Comparison of ENCODE assay signal across 9 cellular contexts in genomic region chr19:10432736-10433130, GRCh38. TPM values are rescaled to one million over a fixed set of nuclear protein-coding genes. Genes with fewer than 3 reads are reported as not detected.
DNase-seq lines count a peak whose midpoint lies in the region; TF ChIP-seq lines count a peak whose summit lies in the region.
"Had no signal": no experiment of that assay in that cellular context is flagged by ENCODE, and none has a peak within 500 bp of the region (broad histone marks: within the 10 kb centered on the region; RNA-seq: fewer than 3 reads in every experiment).

No MANE protein-coding gene starts in this region.

- no peaks in the 10 kb centered on the region for H3K36me3 ChIP-seq in Peyer's patch
- peaks cover 0 to 4% (median 0%) of the 10 kb centered on the region in 4 donors for H3K36me3 ChIP-seq in esophagus muscularis mucosa
- H3K36me3 ChIP-seq in rectal smooth muscle tissue (ENCODE audit: control insufficient read depth, insufficient read depth, low read length): no peaks in the 10 kb centered on the region

- intact Hi-C loops in esophagus muscularis mucosa (cut with DNase I): no loop called here

- TF ChIP-seq CTCF in Peyer's patch (IDR thresholded peaks at IDR 0.05) (no peak), esophagus muscularis mucosa (IDR thresholded peaks at IDR 0.05) (no peak)

- 88% methylated on average over 2 of the region's 2 CpGs for whole genome bisulfite sequencing in esophagus muscularis mucosa

- peak overlapping the region; percentile 75 to 87 (median 79) for H3K27ac ChIP-seq in Peyer's patch
- peak overlapping the region in 3 of 4 donors; percentile 53 to 69 (median 69) for H3K27ac ChIP-seq in esophagus muscularis mucosa (replicated peaks in 1 of 4)
- no peak overlapping the region for H3K27ac ChIP-seq in rectal smooth muscle tissue (ENCODE audit: low read depth, low read length)

- TF ChIP-seq EP300 in esophagus muscularis mucosa (IDR thresholded peaks at IDR 0.05): no peak

- no peaks in the 10 kb centered on the region for H3K9me3 ChIP-seq in Peyer's patch
- no peaks in the 10 kb centered on the region for H3K9me3 ChIP-seq in esophagus muscularis mucosa

- peaks cover 3 to 25% (median 20%) of the 10 kb centered on the region in 4 donors for H3K4me1 ChIP-seq in Peyer's patch
- H3K4me1 ChIP-seq in esophagus muscularis mucosa: peaks cover 16 to 32% (median 31%) of the 10 kb centered on the region in 4 donors
- peaks cover 8% of the 10 kb centered on the region for H3K4me1 ChIP-seq in rectal smooth muscle tissue (ENCODE audit: control insufficient read depth, insufficient read depth, low read length)

- H3K9ac ChIP-seq in rectal smooth muscle tissue (ENCODE audit: low read length): no peak overlapping the region

- H3K27me3 ChIP-seq in Peyer's patch (no peaks in the 10 kb centered on the region), esophagus muscularis mucosa (peaks cover 0 to 13% (median 0%) of the 10 kb centered on the region in 4 donors), rectal smooth muscle tissue (ENCODE audit: control insufficient read depth, insufficient read depth, low read length) (peaks cover 4% of the 10 kb centered on the region)

- peak overlapping the region; percentile 54 to 64 (median 59) for H3K4me3 ChIP-seq in Peyer's patch
- H3K4me3 ChIP-seq in esophagus muscularis mucosa: peak overlapping the region; percentile 58 to 75 (median 65)
- H3K4me3 ChIP-seq in rectal smooth muscle tissue (ENCODE audit: low read length): peak overlapping the region; percentile 29

- DNase-seq in ELF-1 (ENCODE audit: low read depth, low spot score) (peak; percentile 40), Peyer's patch (no peak), esophagus muscularis mucosa (ENCODE audit: extremely low spot score) (no peak), mucosa of gallbladder (ENCODE audit: low spot score) (no peak), NCI-H2107 (lab: John Stamatoyannopoulos, UW) (no peak), DMS79 treated with DMSO at 0.1 percent for 48 hours (lab: John Stamatoyannopoulos, UW) (no peak)
- no peak for DNase-seq in activated effector memory CD4-positive, alpha-beta T cell treated with Interleukin-2 at 50 U/mL for 16 hours
- DNase-seq: stimulated activated CD4-positive, alpha-beta T cell treated with anti-CD3 and anti-CD28 coated beads, Interleukin-1b, Interleukin-23, amount 100 ng/mL, for 48 hours had no signal

- no peak for TF ChIP-seq POLR2A in Peyer's patch (IDR thresholded peaks at IDR 0.05)
- TF ChIP-seq POLR2A in esophagus muscularis mucosa (IDR thresholded peaks at IDR 0.05; ENCODE audit: low read depth): no peak

RNA-seq across cellular contexts. Expression of gene PDE4A, which starts 12.4 kb away (rescaled TPM):
- 1 to 10 TPM; 3.3 to 7.2 (median 5.1) TPM for total RNA-seq in Peyer's patch
- total RNA-seq in esophagus muscularis mucosa: 10 to 100 TPM; 11.6 to 24.5 (median 14.1) TPM
- total RNA-seq in mucosa of gallbladder: 15.6 TPM

RNA-seq across cellular contexts. Expression of gene CDC37, which starts 29.4 kb away (rescaled TPM):
- total RNA-seq in Peyer's patch: 100 to 1,000 TPM; 118 to 443 (median 159) TPM
- total RNA-seq in esophagus muscularis mucosa: 100 to 1,000 TPM; 131 to 176 (median 160) TPM
- total RNA-seq in mucosa of gallbladder: 138 TPM

RNA-seq across cellular contexts. Expression of gene TYK2, which starts 52.4 kb away (rescaled TPM):
- total RNA-seq in Peyer's patch (100 to 1,000 TPM; 138 to 531 (median 246) TPM), esophagus muscularis mucosa (10 to 100 TPM; 50.5 to 71.6 (median 65.9) TPM), mucosa of gallbladder (142 TPM)
